Comparison of ENCODE assay signal across 12 cellular contexts in genomic region chr7:117588352-117588794, GRCh38.
DNase-seq lines count a peak whose midpoint lies in the region; ATAC-seq, FAIRE-seq and TF ChIP-seq lines count a peak whose summit lies in the region.
"Had no signal": no experiment of that assay in that cellular context is flagged by ENCODE, and none has a peak within 500 bp of the region (broad histone marks: within the 10 kb centered on the region; RNA-seq: fewer than 3 reads in every experiment).

No MANE protein-coding gene starts in this region.

- intact Hi-C loops in heart left ventricle (cut with DNase I), result no loop called here

- TF ChIP-seq POLR2A in heart left ventricle (IDR thresholded peaks at IDR 0.05), result no peak

- FAIRE-seq in bronchial epithelial cell (lab: Jason Lieb, UNC), result no peak

- H3K4me1 ChIP-seq in heart left ventricle, result no peaks in the 10 kb centered on the region

- H3K36me3 ChIP-seq in bronchial epithelial cell (ENCODE audit: control insufficient read depth, insufficient read depth, low read length) (no peaks in the 10 kb centered on the region), heart left ventricle (no peaks in the 10 kb centered on the region)

- DNase-seq in HT-29 (ENCODE audit: low spot score), result peak; percentile 86
- peak; percentile 46 for DNase-seq in bronchial epithelial cell (ENCODE audit: low read depth)
- DNase-seq in stromal cell of bone marrow (ENCODE audit: low read depth), result peak; percentile 0
- no peak for DNase-seq in NCI-H187 treated with DMSO at 0.1 percent for 48 hours (lab: John Stamatoyannopoulos, UW)
- DNase-seq in heart left ventricle, result no peak
- DNase-seq: activated CD4-positive, alpha-beta T cell treated with anti-CD3 and anti-CD28 coated beads for 36 hours; activated naive CD4-positive, alpha-beta T cell treated with anti-CD3 and anti-CD28 coated beads, Interleukin-2, amount 10 ng/mL, durations not matched to agents 7 days and 5 days; effector CD4-positive, alpha-beta T cell; SHP77; stimulated activated CD4-positive, alpha-beta T cell treated with anti-CD3 and anti-CD28 coated beads, Interleukin-2, amount 100 ng/mL, for 48 hours had no signal

- H3K9me3 ChIP-seq in heart left ventricle, result no peaks in the 10 kb centered on the region

- H3K4me3 ChIP-seq in bronchial epithelial cell (ENCODE audit: low read depth, low read length), result no peak overlapping the region
- no peak overlapping the region for H3K4me3 ChIP-seq in heart left ventricle

- no peaks in the 10 kb centered on the region for H3K27me3 ChIP-seq in bronchial epithelial cell (ENCODE audit: control insufficient read depth, insufficient read depth, low read length)
- H3K27me3 ChIP-seq in heart left ventricle, result no peaks in the 10 kb centered on the region

- ATAC-seq in GM19372 (IDR thresholded peaks at IDR 0.05; ENCODE audit: low read depth, unreplicated experiment), result peak; percentile 73
- no peak for ATAC-seq in GM21390 (IDR thresholded peaks at IDR 0.05; ENCODE audit: unreplicated experiment)
- no peak for ATAC-seq in heart left ventricle
- ATAC-seq: activated CD4-positive, alpha-beta T cell treated with anti-CD3 and anti-CD28 coated beads for 36 hours had no signal

- no peak overlapping the region for H3K27ac ChIP-seq in heart left ventricle

- WGBS in heart left ventricle, 4 donors, result 19 to 27% (median 23%) methylated on average over 1 of the region's 1 CpG

- TF ChIP-seq CTCF in bronchial epithelial cell (IDR thresholded peaks at IDR 0.05; ENCODE audit: insufficient read depth, low read length, severe bottlenecking), result no peak
- TF ChIP-seq CTCF in heart left ventricle (IDR thresholded peaks at IDR 0.05), result no peak

Comparison
In these comparisons a context has a peak if more than half of its experiments do, and no peak if none do; other contexts are left out.
1. DNase-seq: peak in HT-29 (single experiment), bronchial epithelial cell (single experiment) and stromal cell of bone marrow (single experiment); none in NCI-H187 treated with DMSO at 0.1 percent for 48 hours (single experiment) and heart left ventricle (0 of 5).